ENCODE assay signal across 17 cellular contexts in genomic region chr21:45084121-45084520, GRCh38. TPM values are rescaled to one million over a fixed set of nuclear protein-coding genes. Genes with fewer than 3 reads are reported as not detected.
DNase-seq lines count a peak whose midpoint lies in the region; ATAC-seq lines count a peak whose summit lies in the region.
"Had no signal": no experiment of that assay in that cellular context is flagged by ENCODE, and none has a peak within 500 bp of the region (broad histone marks: within the 10 kb centered on the region; RNA-seq: fewer than 3 reads in every experiment).

No MANE protein-coding gene starts in this region.

- POLR2A ChIA-PET in activated naive CD8-positive, alpha-beta T cell treated with anti-CD3 and anti-CD28 coated beads, Interleukin-2, amount 10 ng/mL, durations not matched to agents 7 days and 5 days (lab: Charles Lee) = interaction anchor here (1.5 kb wide), 1 partner anchor 10 kb away, joined by 4 read pairs; the partner anchor contains the start of gene ADARB1

- H3K4me3 Mint-ChIP-seq in activated naive CD4-positive, alpha-beta T cell treated with anti-CD3 and anti-CD28 coated beads, Interleukin-2, amount 50 U/mL, for 24 hours = peak overlapping the region; percentile 40
- H3K4me3 Mint-ChIP-seq in T-helper 1 cell treated with Interleukin-12 subunit alpha and Interleukin-12 subunit beta and Interleukin-4 antibody, amounts not matched to agents 30 μg/mL and 1 μg/mL, for 36 hours = peak overlapping the region; percentile 3
- H3K4me3 Mint-ChIP-seq in activated naive CD8-positive, alpha-beta T cell treated with anti-CD3 and anti-CD28 coated beads, Interleukin-2, amount 10 ng/mL, durations not matched to agents 7 days and 5 days = peak overlapping the region; percentile 24
- peak overlapping the region; percentile 41 to 44 for H3K4me3 Mint-ChIP-seq in stimulated activated naive CD8-positive, alpha-beta T cell treated with anti-CD3 and anti-CD28 coated beads, Interleukin-15, amount 100 ng/mL, for 72 hours
- H3K4me3 Mint-ChIP-seq: activated B cell treated with CpG ODN at 0.5 μM for 24 hours had no signal

- H3K27ac Mint-ChIP-seq in activated naive CD4-positive, alpha-beta T cell treated with anti-CD3 and anti-CD28 coated beads, Interleukin-2, amount 50 U/mL, for 24 hours = peak overlapping the region; percentile 92
- peak overlapping the region; percentile 64 for H3K27ac Mint-ChIP-seq in T-helper 1 cell treated with Interleukin-12 subunit alpha and Interleukin-12 subunit beta and Interleukin-4 antibody, amounts not matched to agents 30 μg/mL and 1 μg/mL, for 36 hours
- peak overlapping the region; percentile 65 for H3K27ac Mint-ChIP-seq in activated naive CD8-positive, alpha-beta T cell treated with anti-CD3 and anti-CD28 coated beads, Interleukin-2, amount 10 ng/mL, durations not matched to agents 7 days and 5 days
- H3K27ac Mint-ChIP-seq in stimulated activated naive CD8-positive, alpha-beta T cell treated with anti-CD3 and anti-CD28 coated beads, Interleukin-15, amount 100 ng/mL, for 72 hours = peak overlapping the region; percentile 47 to 83
- H3K27ac Mint-ChIP-seq: activated B cell treated with CpG ODN at 0.5 μM for 24 hours had no signal

- H3K4me1 Mint-ChIP-seq in activated naive CD4-positive, alpha-beta T cell treated with anti-CD3 and anti-CD28 coated beads, Interleukin-2, amount 50 U/mL, for 24 hours = peaks cover 99% of the 10 kb centered on the region
- H3K4me1 Mint-ChIP-seq in T-helper 1 cell treated with Interleukin-12 subunit alpha and Interleukin-12 subunit beta and Interleukin-4 antibody, amounts not matched to agents 30 μg/mL and 1 μg/mL, for 36 hours (ENCODE audit: low read depth) = peaks cover 81% of the 10 kb centered on the region
- peaks cover 94% of the 10 kb centered on the region for H3K4me1 Mint-ChIP-seq in activated naive CD8-positive, alpha-beta T cell treated with anti-CD3 and anti-CD28 coated beads, Interleukin-2, amount 10 ng/mL, durations not matched to agents 7 days and 5 days
- peaks cover 99% of the 10 kb centered on the region for H3K4me1 Mint-ChIP-seq in stimulated activated naive CD8-positive, alpha-beta T cell treated with anti-CD3 and anti-CD28 coated beads, Interleukin-15, amount 100 ng/mL, for 72 hours

- peaks cover 7% of the 10 kb centered on the region for H3K36me3 Mint-ChIP-seq in activated naive CD4-positive, alpha-beta T cell treated with anti-CD3 and anti-CD28 coated beads, Interleukin-2, amount 50 U/mL, for 24 hours
- H3K36me3 Mint-ChIP-seq in T-helper 1 cell treated with Interleukin-12 subunit alpha and Interleukin-12 subunit beta and Interleukin-4 antibody, amounts not matched to agents 30 μg/mL and 1 μg/mL, for 36 hours (ENCODE audit: low read depth) = peaks cover 15% of the 10 kb centered on the region
- peaks cover 18% of the 10 kb centered on the region for H3K36me3 Mint-ChIP-seq in activated naive CD8-positive, alpha-beta T cell treated with anti-CD3 and anti-CD28 coated beads, Interleukin-2, amount 10 ng/mL, durations not matched to agents 7 days and 5 days

- no peak for ATAC-seq in activated naive CD8-positive, alpha-beta T cell treated with anti-CD3 and anti-CD28 coated beads, Interleukin-2, amount 10 ng/mL, durations not matched to agents 7 days and 5 days (ENCODE audit: low read depth)
- no peak for ATAC-seq in stimulated activated naive CD8-positive, alpha-beta T cell treated with anti-CD3 and anti-CD28 coated beads, Interleukin-15, amount 100 ng/mL, for 72 hours
- ATAC-seq in GM19395 (IDR thresholded peaks at IDR 0.05; ENCODE audit: unreplicated experiment) = no peak
- ATAC-seq: gastroesophageal sphincter, mucosa of descending colon, psoas muscle had no signal

- H3K27me3 Mint-ChIP-seq in activated naive CD4-positive, alpha-beta T cell treated with anti-CD3 and anti-CD28 coated beads, Interleukin-2, amount 50 U/mL, for 24 hours = no peaks in the 10 kb centered on the region
- H3K27me3 Mint-ChIP-seq in T-helper 1 cell treated with Interleukin-12 subunit alpha and Interleukin-12 subunit beta and Interleukin-4 antibody, amounts not matched to agents 30 μg/mL and 1 μg/mL, for 36 hours (ENCODE audit: low read depth) = no peaks in the 10 kb centered on the region
- H3K27me3 Mint-ChIP-seq in activated naive CD8-positive, alpha-beta T cell treated with anti-CD3 and anti-CD28 coated beads, Interleukin-2, amount 10 ng/mL, durations not matched to agents 7 days and 5 days = no peaks in the 10 kb centered on the region
- no peaks in the 10 kb centered on the region for H3K27me3 Mint-ChIP-seq in stimulated activated naive CD8-positive, alpha-beta T cell treated with anti-CD3 and anti-CD28 coated beads, Interleukin-15, amount 100 ng/mL, for 72 hours
- H3K27me3 Mint-ChIP-seq: activated B cell treated with CpG ODN at 0.5 μM for 24 hours had no signal

- peaks cover 10% of the 10 kb centered on the region for H3K9me3 Mint-ChIP-seq in activated naive CD4-positive, alpha-beta T cell treated with anti-CD3 and anti-CD28 coated beads, Interleukin-2, amount 50 U/mL, for 24 hours
- H3K9me3 Mint-ChIP-seq in T-helper 1 cell treated with Interleukin-12 subunit alpha and Interleukin-12 subunit beta and Interleukin-4 antibody, amounts not matched to agents 30 μg/mL and 1 μg/mL, for 36 hours = no peaks in the 10 kb centered on the region
- H3K9me3 Mint-ChIP-seq in activated naive CD8-positive, alpha-beta T cell treated with anti-CD3 and anti-CD28 coated beads, Interleukin-2, amount 10 ng/mL, durations not matched to agents 7 days and 5 days = no peaks in the 10 kb centered on the region
- H3K9me3 Mint-ChIP-seq in stimulated activated naive CD8-positive, alpha-beta T cell treated with anti-CD3 and anti-CD28 coated beads, Interleukin-15, amount 100 ng/mL, for 72 hours = no peaks in the 10 kb centered on the region
- H3K9me3 Mint-ChIP-seq: activated B cell treated with CpG ODN at 0.5 μM for 24 hours had no signal

- no peak for DNase-seq in activated naive CD4-positive, alpha-beta T cell (lab: John Stamatoyannopoulos, UW)
- DNase-seq in activated naive CD8-positive, alpha-beta T cell treated with anti-CD3 and anti-CD28 coated beads, Interleukin-2, amount 10 ng/mL, durations not matched to agents 7 days and 5 days = no peak
- DNase-seq in stimulated activated naive CD8-positive, alpha-beta T cell treated with anti-CD3 and anti-CD28 coated beads, Interleukin-15, amount 100 ng/mL, for 72 hours = no peak
- DNase-seq in activated gamma-delta T cell (lab: John Stamatoyannopoulos, UW) (no peak), HUDEP-2 (lab: John Stamatoyannopoulos, UW; ENCODE audit: unreplicated experiment in 76 of 76) (no peak)
- DNase-seq: activated B cell treated with CpG ODN at 0.5 μM for 24 hours, brain microvascular endothelial cell, esophagus squamous epithelium, MG63, mucosa of descending colon, NCI-H1436 treated with DMSO at 0.1 percent for 48 hours, NCI-H524 treated with DMSO at 0.1 percent for 48 hours, psoas muscle had no signal

RNA-seq across cellular contexts. Expression of gene ADARB1, which starts 9.7 kb away (rescaled TPM):
- total RNA-seq in activated naive CD8-positive, alpha-beta T cell treated with anti-CD3 and anti-CD28 coated beads, Interleukin-2, amount 10 ng/mL, durations not matched to agents 7 days and 5 days = 10 to 100 TPM; 48.3 to 48.4 TPM
